In genomic region chr12:94240171-94240570, GRCh38 we compare ENCODE assay signal across 10 cellular contexts.
DNase-seq lines count a peak whose midpoint lies in the region; ATAC-seq and TF ChIP-seq lines count a peak whose summit lies in the region.
"Had no signal": no experiment of that assay in that cellular context is flagged by ENCODE, and none has a peak within 500 bp of the region (broad histone marks: within the 10 kb centered on the region; RNA-seq: fewer than 3 reads in every experiment).

No MANE protein-coding gene starts in this region.

- peaks cover 0 to 49% (median 0%) of the 10 kb centered on the region in 11 experiments; a peak in 4 of 22 replicates for H3K27me3 ChIP-seq in BLaER1 treated with 17β-estradiol and CSF1 and Interleukin-3, amounts not matched to agents 10 nM and 100 nM
- no peaks in the 10 kb centered on the region for H3K27me3 ChIP-seq in CD8-positive, alpha-beta T cell (ENCODE audit: insufficient read depth, low read length)
- H3K27me3 ChIP-seq: esophagus muscularis mucosa had no signal

- H3K27ac ChIP-seq in BLaER1 treated with 17β-estradiol and CSF1 and Interleukin-3, amounts not matched to agents 10 nM and 100 nM, result peak overlapping the region in 1 of 11 experiments; percentile 21; a peak in 3 of 22 replicates
- no peak overlapping the region for H3K27ac ChIP-seq in CD8-positive, alpha-beta T cell (ENCODE audit: low read depth, low read length)
- H3K27ac ChIP-seq: esophagus muscularis mucosa had no signal

- peak; percentile 95 for ATAC-seq in GM19395 (IDR thresholded peaks at IDR 0.05; ENCODE audit: unreplicated experiment)
- peak; percentile 84 for ATAC-seq in HG03064 (IDR thresholded peaks at IDR 0.05; ENCODE audit: low read depth, unreplicated experiment)
- no peak for ATAC-seq in CD8-positive, alpha-beta T cell

- H3K36me3 Mint-ChIP-seq in CD8-positive, alpha-beta T cell, result peaks cover 32% of the 10 kb centered on the region

- 0 out of 22 replicates have a peak, but pooled peaks cover 0 to 4% (median 0%) of the 10 kb centered on the region in 11 experiments for H4K20me1 ChIP-seq in BLaER1 treated with 17β-estradiol and CSF1 and Interleukin-3, amounts not matched to agents 10 nM and 100 nM

- intact Hi-C loops in CD8-positive, alpha-beta T cell (cut with DNase I, micrococcal nuclease), result no loop called here

- H3K4me1 ChIP-seq in BLaER1 treated with 17β-estradiol and CSF1 and Interleukin-3, amounts not matched to agents 10 nM and 100 nM, result peaks cover 24 to 48% (median 28%) of the 10 kb centered on the region in 10 experiments
- H3K4me1 ChIP-seq in CD8-positive, alpha-beta T cell (ENCODE audit: insufficient read depth, low read length), result peaks cover 11% of the 10 kb centered on the region
- H3K4me1 ChIP-seq: esophagus muscularis mucosa had no signal

- POLR2A ChIA-PET in CD8-positive, alpha-beta T cell (lab: Charles Lee), result no interaction called here

- H3K27me3 Mint-ChIP-seq in CD8-positive, alpha-beta T cell (ENCODE audit: low read depth), result no peaks in the 10 kb centered on the region

- H3K9ac ChIP-seq in BLaER1 treated with 17β-estradiol and CSF1 and Interleukin-3, amounts not matched to agents 10 nM and 100 nM, result no peak overlapping the region

- H3K4me3 Mint-ChIP-seq in CD8-positive, alpha-beta T cell, result no peak overlapping the region
- H3K4me3 Mint-ChIP-seq: nephron had no signal

- DNase-seq in OCI-M1 (lab: John Stamatoyannopoulos, UW) (peak; percentile 37), AG08396 (ENCODE audit: low spot score) (no peak), putamen (ENCODE audit: low spot score) (no peak), NCI-H748 treated with DMSO at 0.1 percent for 48 hours (lab: John Stamatoyannopoulos, UW) (no peak)
- no peak for DNase-seq in CD8-positive, alpha-beta T cell

- no peak for TF ChIP-seq CTCF in CD8-positive, alpha-beta T cell (IDR thresholded peaks at IDR 0.05)

- no peaks in the 10 kb centered on the region for H3K9me3 Mint-ChIP-seq in CD8-positive, alpha-beta T cell
- H3K9me3 Mint-ChIP-seq: nephron had no signal

- peaks cover 16% of the 10 kb centered on the region for H3K4me1 Mint-ChIP-seq in CD8-positive, alpha-beta T cell (ENCODE audit: low read depth)
- H3K4me1 Mint-ChIP-seq: nephron had no signal

- H3K4me3 ChIP-seq in BLaER1 treated with 17β-estradiol and CSF1 and Interleukin-3, amounts not matched to agents 10 nM and 100 nM, result no peak overlapping the region
- H3K4me3 ChIP-seq in CD8-positive, alpha-beta T cell (ENCODE audit: low read depth, low read length), result no peak overlapping the region
- H3K4me3 ChIP-seq: esophagus muscularis mucosa had no signal

- no peaks in the 10 kb centered on the region for H3K9me3 ChIP-seq in BLaER1 treated with 17β-estradiol and CSF1 and Interleukin-3, amounts not matched to agents 10 nM and 100 nM (replicated peaks in 1 of 11)
- no peaks in the 10 kb centered on the region for H3K9me3 ChIP-seq in CD8-positive, alpha-beta T cell (ENCODE audit: low read length)
- H3K9me3 ChIP-seq: esophagus muscularis mucosa had no signal

- H3K4me2 ChIP-seq in BLaER1 treated with 17β-estradiol and CSF1 and Interleukin-3, amounts not matched to agents 10 nM and 100 nM, result peak overlapping the region; percentile 35 to 83 (median 63); a peak in 21 of 22 replicates

- H3K27ac Mint-ChIP-seq in CD8-positive, alpha-beta T cell, result no peak overlapping the region
- H3K27ac Mint-ChIP-seq: nephron had no signal

- CTCF ChIA-PET in CD8-positive, alpha-beta T cell (lab: Charles Lee), result no interaction called here

- H3K36me3 ChIP-seq in BLaER1 treated with 17β-estradiol and CSF1 and Interleukin-3, amounts not matched to agents 10 nM and 100 nM, result peaks cover 0 to 18% (median 0%) of the 10 kb centered on the region in 11 experiments; a peak in 2 of 22 replicates
- no peaks in the 10 kb centered on the region for H3K36me3 ChIP-seq in CD8-positive, alpha-beta T cell (ENCODE audit: insufficient read depth, low read length)
- H3K36me3 ChIP-seq: esophagus muscularis mucosa had no signal
